Comparison of ENCODE assay signal across 1 cellular context in genomic region chr15:48647963-48648362, GRCh38.
TF ChIP-seq lines count a peak whose summit lies in the region.

No MANE protein-coding gene starts in this region.

TF ChIP-seq in HepG2, 621 proteins besides CTCF, POLR2A, EP300 and RAD21 (continued from another document):
- TF ChIP-seq ZNF142 (CRISPR knock-in tag; IDR thresholded peaks at IDR 0.05) (no peak), ZNF431 (CRISPR knock-in tag; IDR thresholded peaks at IDR 0.05; ENCODE audit: borderline replicate concordance, low read depth) (no peak), RARA (CRISPR knock-in tag; IDR thresholded peaks at IDR 0.05) (no peak), KDM5B (CRISPR knock-in tag; IDR thresholded peaks at IDR 0.05; ENCODE audit: borderline replicate concordance) (no peak), KDM5A (IDR thresholded peaks at IDR 0.05; ENCODE audit: borderline replicate concordance, low read length) (no peak), ZNF83 (CRISPR knock-in tag; IDR thresholded peaks at IDR 0.05; ENCODE audit: borderline replicate concordance) (no peak), SYNCRIP (IDR thresholded peaks at IDR 0.05; ENCODE audit: insufficient read depth, low read depth, low read length) (no peak), MYPOP (CRISPR knock-in tag; IDR thresholded peaks at IDR 0.05) (no peak), CC2D1A (CRISPR knock-in tag; IDR thresholded peaks at IDR 0.05) (no peak), MIER3 (CRISPR knock-in tag; IDR thresholded peaks at IDR 0.05; ENCODE audit: borderline replicate concordance) (no peak), HMG20B (CRISPR knock-in tag; conservative IDR thresholded peaks at IDR 0.05) (no peak), ZNF546 (CRISPR knock-in tag; conservative IDR thresholded peaks at IDR 0.05) (no peak), HNRNPK (IDR thresholded peaks at IDR 0.05; ENCODE audit: low read depth, low read length, poor library complexity, severe bottlenecking) (no peak), EZH2 (conservative IDR thresholded peaks at IDR 0.05; ENCODE audit: low read depth, low read length) (no peak)
TF ChIP-seq in HepG2: peak in this region for 0.
